In the genomic region with DNA sequence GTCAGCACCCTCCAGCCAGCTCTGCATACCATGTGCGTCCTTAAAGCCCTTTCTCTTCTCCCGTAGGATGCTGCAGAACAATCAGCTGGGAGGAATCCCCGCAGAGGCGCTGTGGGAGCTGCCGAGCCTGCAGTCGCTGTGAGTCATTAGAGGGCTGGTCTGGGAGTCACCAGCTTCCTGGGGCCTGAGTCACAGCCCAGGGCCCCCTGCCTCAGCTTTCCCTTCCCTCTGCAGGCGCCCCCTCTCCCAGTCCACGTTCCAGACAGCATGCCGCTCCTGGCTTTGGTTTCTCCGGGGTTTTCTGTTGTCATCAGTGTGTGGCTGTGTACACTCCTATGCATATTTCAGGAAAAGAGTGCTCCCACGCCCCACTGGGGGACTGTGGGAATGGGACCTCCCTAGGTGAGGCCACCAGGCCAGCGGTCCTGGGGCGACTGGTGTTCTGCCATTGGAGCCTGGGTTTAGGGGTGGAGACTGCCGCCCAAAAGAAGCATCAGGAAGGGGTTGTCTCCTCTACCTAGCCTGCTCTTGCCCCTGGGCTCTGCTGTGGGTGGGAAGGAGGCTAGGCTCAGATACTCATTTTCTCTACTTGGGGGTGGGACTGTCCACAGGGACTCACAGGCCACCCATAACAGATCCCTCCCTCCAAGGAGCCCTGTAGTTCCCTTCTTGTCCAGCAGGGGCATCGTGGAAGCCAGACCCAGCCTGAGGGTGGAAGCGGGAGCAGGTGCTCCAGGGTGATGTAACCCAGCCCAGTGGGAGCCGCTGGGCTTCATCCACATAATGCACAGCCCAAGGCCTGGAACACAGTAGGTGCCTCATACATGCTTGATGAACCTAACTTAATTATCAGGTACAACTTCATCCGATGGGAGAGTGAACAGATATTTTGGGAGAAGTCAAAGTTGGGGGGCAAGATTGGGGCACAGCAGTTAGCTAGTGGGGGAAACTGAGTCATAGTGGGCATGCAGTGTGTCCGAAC, we compare ENCODE assay signal across 8 cellular contexts. TPM values are rescaled to one million over a fixed set of nuclear protein-coding genes. Genes with fewer than 3 reads are reported as not detected.
A peak's percentile ranks its signal among the peaks of the same experiment; 100 is the strongest.
DNase-seq lines count a peak whose midpoint lies in the region; ATAC-seq, FAIRE-seq and TF ChIP-seq lines count a peak whose summit lies in the region.

No MANE protein-coding gene starts in this region.

- H2BK5ac ChIP-seq in H9 (ENCODE audit: insufficient read length, low read length) = no peak overlapping the region

- H2BK120ac ChIP-seq in H9 (ENCODE audit: low read depth, low read length, poor library complexity, severe bottlenecking) = no peak overlapping the region

- no CpG with 5 or more reads among the region's 19 CpGs for WGBS in H9 (ENCODE audit: extremely low coverage, insufficient read length, low lambda C conversion rate)

- no peak overlapping the region for H4K91ac ChIP-seq in H9 (ENCODE audit: insufficient read length, low read depth, low read length)

- H3K4ac ChIP-seq in H9 (ENCODE audit: low read depth, low read length) = no peak overlapping the region

- H2AFZ ChIP-seq in H9 (ENCODE audit: low read length) = no peak overlapping the region

- H4K20me1 ChIP-seq in H9 (ENCODE audit: control insufficient read depth, insufficient read depth, insufficient read length) = no peaks in the 10 kb centered on the region

- no peak overlapping the region for H3K23ac ChIP-seq in H9 (ENCODE audit: insufficient read length, low read depth, low read length)

- no peak overlapping the region for H2AK5ac ChIP-seq in H9 (ENCODE audit: insufficient read length, low read length)

- H3K23me2 ChIP-seq in H9 (ENCODE audit: insufficient read length, low read depth, low read length, poor library complexity, severe bottlenecking) = peaks cover 3% of the 10 kb centered on the region

- no peak overlapping the region for H4K8ac ChIP-seq in H9 (replicated peaks; ENCODE audit: insufficient read length, low read depth, low read length)

- H3K27me3 ChIP-seq in CD4-positive, CD25-positive, alpha-beta regulatory T cell (ENCODE audit: control insufficient read depth, insufficient read depth, low read length) = peaks cover 6% of the 10 kb centered on the region
- no peaks in the 10 kb centered on the region for H3K27me3 ChIP-seq in H9 (ENCODE audit: insufficient read depth, low read length)
- H3K27me3 ChIP-seq in bronchial epithelial cell (ENCODE audit: control insufficient read depth, insufficient read depth, low read length) = no peaks in the 10 kb centered on the region

- no peak overlapping the region for H4K5ac ChIP-seq in H9 (ENCODE audit: insufficient read length, low read depth, low read length)

- H3K36me3 ChIP-seq in CD4-positive, CD25-positive, alpha-beta regulatory T cell (ENCODE audit: control insufficient read depth, insufficient read depth, low read length) = no peaks in the 10 kb centered on the region
- H3K36me3 ChIP-seq in bronchial epithelial cell (ENCODE audit: control insufficient read depth, insufficient read depth, low read length) = no peaks in the 10 kb centered on the region

- peak overlapping the region in 1 of 3 donors; percentile 80 for H3K27ac Mint-ChIP-seq in CD4-positive, CD25-positive, alpha-beta regulatory T cell
- peak overlapping the region; percentile 72 to 95 (median 73); a peak in 4 of 7 replicates for H3K27ac Mint-ChIP-seq in H9

- no peak overlapping the region for H3K4me2 ChIP-seq in H9 (ENCODE audit: insufficient read depth, insufficient read length, low read length)

- H3K4me1 ChIP-seq in CD4-positive, CD25-positive, alpha-beta regulatory T cell (ENCODE audit: control insufficient read depth, insufficient read depth, low read length, poor library complexity, severe bottlenecking) = peaks cover 5% of the 10 kb centered on the region
- peaks cover 3% of the 10 kb centered on the region; the same call in 1 of the 2 replicates for H3K4me1 ChIP-seq in H9 (ENCODE audit: insufficient read depth, low read length)

- peaks cover 0 to 4% (median 0%) of the 10 kb centered on the region in 7 donors for H3K9me3 Mint-ChIP-seq in CD4-positive, CD25-positive, alpha-beta regulatory T cell
- H3K9me3 Mint-ChIP-seq in H9 = no peaks in the 10 kb centered on the region; a peak in 1 of 5 replicates

- peak; percentile 88 for FAIRE-seq in bronchial epithelial cell (lab: Jason Lieb, UNC)

- H2BK12ac ChIP-seq in H9 (ENCODE audit: insufficient read length, low read depth, low read length) = no peak overlapping the region

- H3T11ph ChIP-seq in H9 (ENCODE audit: low read length) = no peak overlapping the region

- ATAC-seq in CD4-positive, CD25-positive, alpha-beta regulatory T cell (ENCODE audit: low read depth in 2 of 2) = peak; percentile 53 to 71
- ATAC-seq in left lobe of liver (peak; percentile 95), HG03097 (IDR thresholded peaks at IDR 0.05; ENCODE audit: low FRiP score, unreplicated experiment) (no peak)

- no peak overlapping the region for H3K27ac ChIP-seq in CD4-positive, CD25-positive, alpha-beta regulatory T cell (ENCODE audit: insufficient read depth, low read length, poor library complexity, severe bottlenecking)
- no peak overlapping the region for H3K27ac ChIP-seq in H9 (ENCODE audit: insufficient read length, low read depth, low read length)

- TF ChIP-seq CTCF in H9 (conservative IDR thresholded peaks at IDR 0.05) = peak; percentile 89
- peak; percentile 98 for TF ChIP-seq CTCF in WI38 (IDR thresholded peaks at IDR 0.05; ENCODE audit: low read depth, low read length)
- TF ChIP-seq CTCF in bronchial epithelial cell (IDR thresholded peaks at IDR 0.05; ENCODE audit: insufficient read depth, low read length, severe bottlenecking) = peak; percentile 89

- H3K27me3 Mint-ChIP-seq in CD4-positive, CD25-positive, alpha-beta regulatory T cell = peaks cover 44% of the 10 kb centered on the region
- H3K27me3 Mint-ChIP-seq in H9 (ENCODE audit: low read depth) = no peaks in the 10 kb centered on the region; the same call in 1 of the 2 replicates

- no peak overlapping the region for H3K9ac ChIP-seq in H9 (ENCODE audit: extremely low read depth, insufficient read length, low read length)

- peak overlapping the region; percentile 19 for H3K18ac ChIP-seq in H9 (ENCODE audit: insufficient read length, low read depth, low read length)

- H3K4me1 Mint-ChIP-seq in CD4-positive, CD25-positive, alpha-beta regulatory T cell = peaks cover 4 to 6% (median 4%) of the 10 kb centered on the region in 4 donors
- H3K4me1 Mint-ChIP-seq in H9 = peaks cover 40 to 42% of the 10 kb centered on the region in 2 experiments

- no peaks in the 10 kb centered on the region for H3K9me3 ChIP-seq in CD4-positive, CD25-positive, alpha-beta regulatory T cell (ENCODE audit: control insufficient read depth in 2 of 2, low read length in 2 of 2)
- no peaks in the 10 kb centered on the region for H3K9me3 ChIP-seq in H9 (ENCODE audit: control insufficient read depth, low read depth, low read length)

- H3K56ac ChIP-seq in H9 (ENCODE audit: insufficient read length, low read depth, low read length) = no peak overlapping the region

- H3K4me3 Mint-ChIP-seq in CD4-positive, CD25-positive, alpha-beta regulatory T cell = no peak overlapping the region
- no peak overlapping the region for H3K4me3 Mint-ChIP-seq in H9

- no peak overlapping the region for H3K14ac ChIP-seq in H9 (ENCODE audit: insufficient read depth, low read length)

- H3K4me3 ChIP-seq in CD4-positive, CD25-positive, alpha-beta regulatory T cell (ENCODE audit: low read depth, low read length) = no peak overlapping the region
- H3K4me3 ChIP-seq in WI38 (ENCODE audit: low read depth, low read length) (peak overlapping the region; percentile 46), bronchial epithelial cell (ENCODE audit: low read depth, low read length) (no peak overlapping the region)

- no peak overlapping the region for H2BK20ac ChIP-seq in H9 (ENCODE audit: low read depth, low read length, poor library complexity, severe bottlenecking)

- no peaks in the 10 kb centered on the region for H3K79me1 ChIP-seq in H9 (ENCODE audit: insufficient read depth, low read depth, low read length, poor library complexity, severe bottlenecking)

- no peaks in the 10 kb centered on the region for H3K79me2 ChIP-seq in H9 (ENCODE audit: insufficient read depth, low read length)

- H2BK15ac ChIP-seq in H9 (ENCODE audit: low read depth, low read length) = no peak overlapping the region

- DNase-seq in CD4-positive, CD25-positive, alpha-beta regulatory T cell = peak; percentile 40 to 57 (median 53)
- DNase-seq in H9 (peak; percentile 92), NCI-H2107 treated with DMSO at 0.1 percent for 48 hours (lab: John Stamatoyannopoulos, UW; ENCODE audit: unreplicated experiment) (peak; percentile 89), bronchial epithelial cell (ENCODE audit: low read depth) (peak; percentile 91), left lobe of liver (ENCODE audit: low spot score) (peak; percentile 68)
- peak; percentile 76 for DNase-seq in stimulated activated CD4-positive, alpha-beta T cell treated with anti-CD3 and anti-CD28 coated beads, Interleukin-4, amount 100 ng/mL, for 24 hours

- no peaks in the 10 kb centered on the region for H3K36me3 Mint-ChIP-seq in CD4-positive, CD25-positive, alpha-beta regulatory T cell
- no peaks in the 10 kb centered on the region for H3K36me3 Mint-ChIP-seq in H9 (ENCODE audit: insufficient read depth in 1 of 3, low read depth in 3 of 3)

RNA-seq across cellular contexts. Expression of gene LGR6, which starts 42.5 kb away (rescaled TPM):
- 0.32 TPM for total RNA-seq in CD4-positive, CD25-positive, alpha-beta regulatory T cell
- polyA plus RNA-seq in CD4-positive, CD25-positive, alpha-beta regulatory T cell = under 1 TPM; 0.16 to 0.87 (median 0.30) TPM
- total RNA-seq in H9 (2021) (0.66 and 1.0 TPM in 2 replicates), bronchial epithelial cell (under 0.01 TPM in 1 of 2 replicates, not detected in the other), left lobe of liver (1.4 TPM)
